ENCODE assay signal across 21 cellular contexts in the genomic region with DNA sequence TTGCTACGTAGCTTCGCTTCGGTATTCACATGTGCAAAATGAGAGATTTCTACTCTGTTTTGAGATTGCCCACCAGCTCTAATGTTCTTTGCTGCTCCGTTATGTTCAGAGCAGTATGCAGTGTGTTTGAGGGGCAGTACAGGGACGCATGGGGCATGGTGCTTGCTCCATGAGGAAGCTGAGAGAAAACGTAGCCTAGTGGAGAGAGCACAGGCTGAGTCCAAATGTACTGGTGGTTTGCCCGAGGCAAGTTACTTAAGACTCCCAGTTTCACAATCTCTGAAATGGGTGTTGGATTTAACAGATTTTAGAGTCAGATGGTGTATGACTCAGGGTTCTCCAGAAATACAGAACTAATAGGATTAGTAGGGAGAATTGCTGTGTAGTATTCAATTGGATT.
DNase-seq lines count a peak whose midpoint lies in the region; ATAC-seq and TF ChIP-seq lines count a peak whose summit lies in the region.
"Had no signal": no experiment of that assay in that cellular context is flagged by ENCODE, and none has a peak within 500 bp of the region (broad histone marks: within the 10 kb centered on the region; RNA-seq: fewer than 3 reads in every experiment).

No MANE protein-coding gene starts in this region.

- peak overlapping the region; percentile 62 for H3K4me2 ChIP-seq in fibroblast of lung (ENCODE audit: extremely low read depth, insufficient read depth, low read length)

- CTCF ChIA-PET in WTC11 (lab: Charles Lee): interaction anchor here (1.2 to 1.5 kb wide), 2 partner anchors 11 to 79 kb away, joined by 4 to 5 read pairs; no protein-coding TSS in a partner anchor

- intact Hi-C loops in left ventricle myocardium inferior (cut with micrococcal nuclease): no loop called here

- peak; percentile 20 for ATAC-seq in WTC11
- no peak for ATAC-seq in omental fat pad (ENCODE audit: low FRiP score)
- no peak for ATAC-seq in HG03442 (IDR thresholded peaks at IDR 0.05; ENCODE audit: unreplicated experiment)
- ATAC-seq: activated CD8-positive, alpha-beta T cell treated with anti-CD3 and anti-CD28 coated beads for 36 hours; HCT116; heart right ventricle; SK-N-SH treated with all-trans-retinoic acid at 6 μM for 48 hours; stimulated activated memory B cell treated with anti-CD40 and anti-IgM and Interleukin-4, amounts not matched to agents 10 μg/mL and 1 μg/mL and 100 μg/mL, for 72 hours had no signal

- H3K4me3 ChIP-seq in left ventricle myocardium inferior: peak overlapping the region; percentile 27
- no peak overlapping the region for H3K4me3 ChIP-seq in right atrium auricular region
- H3K4me3 ChIP-seq in fibroblast of lung (replicated peaks in 1 of 4; ENCODE audit: control extremely low read depth in 1 of 4, insufficient read depth in 1 of 4, low read depth in 3 of 4, low read length in 4 of 4): peak overlapping the region in 3 of 4 experiments; percentile 6 to 41 (median 17)
- H3K4me3 ChIP-seq in HAP-1: no peak overlapping the region
- H3K4me3 ChIP-seq: colonic mucosa, ovary, upper lobe of left lung had no signal

- H3K4me1 ChIP-seq in left ventricle myocardium inferior (no peaks in the 10 kb centered on the region), right atrium auricular region (no peaks in the 10 kb centered on the region), fibroblast of lung (ENCODE audit: control insufficient read depth, extremely low read depth, insufficient read depth, low read length) (no peaks in the 10 kb centered on the region), HAP-1 (no peaks in the 10 kb centered on the region)
- H3K4me1 ChIP-seq: colonic mucosa, heart right ventricle, upper lobe of left lung had no signal

- H3K36me3 ChIP-seq in left ventricle myocardium inferior (no peaks in the 10 kb centered on the region), right atrium auricular region (no peaks in the 10 kb centered on the region), fibroblast of lung (ENCODE audit: control insufficient read depth, insufficient read depth, low read length) (no peaks in the 10 kb centered on the region), HAP-1 (replicated peaks) (no peaks in the 10 kb centered on the region)
- H3K36me3 ChIP-seq: colonic mucosa, heart right ventricle, ovary, upper lobe of left lung had no signal

- peaks cover 6% of the 10 kb centered on the region for H3K9me3 Mint-ChIP-seq in WTC11
- H3K9me3 Mint-ChIP-seq: stimulated activated memory B cell treated with anti-CD40 and anti-IgM and Interleukin-4, amounts not matched to agents 10 μg/mL and 1 μg/mL and 100 μg/mL, for 72 hours had no signal

- H4K20me1 ChIP-seq in fibroblast of lung (ENCODE audit: control insufficient read depth, extremely low read depth, insufficient read depth, low read length): no peaks in the 10 kb centered on the region

- H3K9me3 ChIP-seq in left ventricle myocardium inferior (replicated peaks) (no peaks in the 10 kb centered on the region), right atrium auricular region (no peaks in the 10 kb centered on the region), fibroblast of lung (ENCODE audit: control insufficient read depth, insufficient read depth, low read depth, low read length) (no peaks in the 10 kb centered on the region), HAP-1 (no peaks in the 10 kb centered on the region)
- H3K9me3 ChIP-seq: colonic mucosa, ovary, upper lobe of left lung had no signal

- POLR2A ChIA-PET in WTC11 (lab: Charles Lee): no interaction called here

- no peak overlapping the region for H3K4me3 Mint-ChIP-seq in WTC11
- H3K4me3 Mint-ChIP-seq: activated CD8-positive, alpha-beta T cell treated with anti-CD3 and anti-CD28 coated beads for 36 hours; stimulated activated memory B cell treated with anti-CD40 and anti-IgM and Interleukin-4, amounts not matched to agents 10 μg/mL and 1 μg/mL and 100 μg/mL, for 72 hours had no signal

- TF ChIP-seq CTCF in left ventricle myocardium inferior (IDR thresholded peaks at IDR 0.05; ENCODE audit: borderline replicate concordance) (no peak), right atrium auricular region (IDR thresholded peaks at IDR 0.05) (no peak), WTC11 (IDR thresholded peaks at IDR 0.05) (no peak), fibroblast of lung (conservative IDR thresholded peaks at IDR 0.05 in 1 of 2, IDR thresholded peaks at IDR 0.05 in 1 of 2; ENCODE audit: low read depth in 1 of 2, low read length in 2 of 2) (no peak), omental fat pad (IDR thresholded peaks at IDR 0.05) (no peak)

- no peaks in the 10 kb centered on the region for H3K36me3 Mint-ChIP-seq in WTC11
- H3K36me3 Mint-ChIP-seq: stimulated activated memory B cell treated with anti-CD40 and anti-IgM and Interleukin-4, amounts not matched to agents 10 μg/mL and 1 μg/mL and 100 μg/mL, for 72 hours had no signal

- H3K79me2 ChIP-seq in fibroblast of lung (ENCODE audit: control insufficient read depth, insufficient read depth, low read length): no peaks in the 10 kb centered on the region

- H3K4me1 Mint-ChIP-seq in WTC11: peaks cover 10% of the 10 kb centered on the region
- H3K4me1 Mint-ChIP-seq: stimulated activated memory B cell treated with anti-CD40 and anti-IgM and Interleukin-4, amounts not matched to agents 10 μg/mL and 1 μg/mL and 100 μg/mL, for 72 hours had no signal

- H3K9ac ChIP-seq in fibroblast of lung (ENCODE audit: insufficient read depth, low read length): no peak overlapping the region

- H2AFZ ChIP-seq in fibroblast of lung (ENCODE audit: low read length): peak overlapping the region; percentile 55

- no peaks in the 10 kb centered on the region for H3K27me3 Mint-ChIP-seq in WTC11 (ENCODE audit: low read depth)
- H3K27me3 Mint-ChIP-seq: activated CD8-positive, alpha-beta T cell treated with anti-CD3 and anti-CD28 coated beads for 36 hours had no signal

- no peaks in the 10 kb centered on the region for H3K27me3 ChIP-seq in left ventricle myocardium inferior (ENCODE audit: low read depth)
- H3K27me3 ChIP-seq in right atrium auricular region: no peaks in the 10 kb centered on the region
- H3K27me3 ChIP-seq in fibroblast of lung (ENCODE audit: control insufficient read depth, insufficient read depth, low read length): no peaks in the 10 kb centered on the region
- 0 out of 2 replicates have a peak, but pooled peaks cover 2% of the 10 kb centered on the region for H3K27me3 ChIP-seq in HAP-1 (ENCODE audit: low read depth)
- H3K27me3 ChIP-seq: colonic mucosa, heart right ventricle, ovary, upper lobe of left lung had no signal

- H3K27ac ChIP-seq in left ventricle myocardium inferior (replicated peaks) (no peak overlapping the region), right atrium auricular region (no peak overlapping the region), fibroblast of lung (ENCODE audit: insufficient read depth, low read length) (no peak overlapping the region)
- H3K27ac ChIP-seq: colonic mucosa, heart right ventricle, ovary, upper lobe of left lung had no signal

- DNase-seq in left ventricle myocardium inferior (no peak), right atrium auricular region (ENCODE audit: low spot score) (no peak), WTC11 (ENCODE audit: low spot score) (no peak), fibroblast of lung (ENCODE audit: low read depth in 2 of 2) (peak in 1 of 2 donors; percentile 38), omental fat pad (ENCODE audit: low spot score) (no peak), HAP-1 (ENCODE audit: low spot score in 2 of 2) (no peak)
- no peak for DNase-seq in activated CD4-positive, alpha-beta T cell treated with anti-CD3 and anti-CD28 coated beads for 1 hour
- DNase-seq: activated CD8-positive, alpha-beta T cell treated with anti-CD3 and anti-CD28 coated beads for 36 hours; colonic mucosa; erythroblast; kidney; NCI-H1436 treated with DMSO at 0.1 percent for 48 hours; OCI-M1; ovary; small intestine had no signal

- in situ Hi-C loops in HAP-1 (cut with MboI; ENCODE audit: low sequenced_read_pairs): no loop called here

- H3K27ac Mint-ChIP-seq in WTC11: no peak overlapping the region
- H3K27ac Mint-ChIP-seq: activated CD8-positive, alpha-beta T cell treated with anti-CD3 and anti-CD28 coated beads for 36 hours; stimulated activated memory B cell treated with anti-CD40 and anti-IgM and Interleukin-4, amounts not matched to agents 10 μg/mL and 1 μg/mL and 100 μg/mL, for 72 hours had no signal

TF ChIP-seq in WTC11, 78 proteins besides CTCF, POLR2A, EP300 and RAD21 (continues in another document):
- TF ChIP-seq KAT7 (CRISPR knock-in tag; IDR thresholded peaks at IDR 0.05; ENCODE audit: borderline replicate concordance) (no peak), SMAD4 (CRISPR knock-in tag; IDR thresholded peaks at IDR 0.05) (no peak), FOXJ3 (CRISPR knock-in tag; IDR thresholded peaks at IDR 0.05; ENCODE audit: borderline replicate concordance) (no peak), MXD4 (CRISPR knock-in tag; IDR thresholded peaks at IDR 0.05; ENCODE audit: borderline replicate concordance) (no peak), ZNF423 (CRISPR knock-in tag; IDR thresholded peaks at IDR 0.05) (no peak), GRHL2 (CRISPR knock-in tag; IDR thresholded peaks at IDR 0.05; ENCODE audit: insufficient replicate concordance, severe bottlenecking) (no peak), GTF2I (CRISPR knock-in tag; conservative IDR thresholded peaks at IDR 0.05) (no peak), TCF7 (CRISPR knock-in tag; IDR thresholded peaks at IDR 0.05; ENCODE audit: low read depth) (no peak)
- TF ChIP-seq, protein P1, sequence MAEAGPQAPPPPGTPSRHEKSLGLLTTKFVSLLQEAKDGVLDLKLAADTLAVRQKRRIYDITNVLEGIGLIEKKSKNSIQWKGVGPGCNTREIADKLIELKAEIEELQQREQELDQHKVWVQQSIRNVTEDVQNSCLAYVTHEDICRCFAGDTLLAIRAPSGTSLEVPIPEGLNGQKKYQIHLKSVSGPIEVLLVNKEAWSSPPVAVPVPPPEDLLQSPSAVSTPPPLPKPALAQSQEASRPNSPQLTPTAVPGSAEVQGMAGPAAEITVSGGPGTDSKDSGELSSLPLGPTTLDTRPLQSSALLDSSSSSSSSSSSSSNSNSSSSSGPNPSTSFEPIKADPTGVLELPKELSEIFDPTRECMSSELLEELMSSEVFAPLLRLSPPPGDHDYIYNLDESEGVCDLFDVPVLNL (CRISPR knock-in tag; IDR thresholded peaks at IDR 0.05; ENCODE audit: borderline replicate concordance, low read depth): no peak
- TF ChIP-seq, protein P2, sequence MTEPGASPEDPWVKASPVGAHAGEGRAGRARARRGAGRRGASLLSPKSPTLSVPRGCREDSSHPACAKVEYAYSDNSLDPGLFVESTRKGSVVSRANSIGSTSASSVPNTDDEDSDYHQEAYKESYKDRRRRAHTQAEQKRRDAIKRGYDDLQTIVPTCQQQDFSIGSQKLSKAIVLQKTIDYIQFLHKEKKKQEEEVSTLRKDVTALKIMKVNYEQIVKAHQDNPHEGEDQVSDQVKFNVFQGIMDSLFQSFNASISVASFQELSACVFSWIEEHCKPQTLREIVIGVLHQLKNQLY (CRISPR knock-in tag; IDR thresholded peaks at IDR 0.05): no peak
- TF ChIP-seq, protein P3, sequence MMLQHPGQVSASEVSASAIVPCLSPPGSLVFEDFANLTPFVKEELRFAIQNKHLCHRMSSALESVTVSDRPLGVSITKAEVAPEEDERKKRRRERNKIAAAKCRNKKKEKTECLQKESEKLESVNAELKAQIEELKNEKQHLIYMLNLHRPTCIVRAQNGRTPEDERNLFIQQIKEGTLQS (CRISPR knock-in tag; conservative IDR thresholded peaks at IDR 0.05): no peak

Comparison
In these comparisons a context has a peak if more than half of its experiments do, and no peak if none do; other contexts are left out.
1. H3K4me3 ChIP-seq: peak in left ventricle myocardium inferior (single experiment) and fibroblast of lung (3 of 4); none in right atrium auricular region (0 of 2) and HAP-1 (single experiment).